Comparison of ENCODE assay signal across 11 cellular contexts in the genomic region with DNA sequence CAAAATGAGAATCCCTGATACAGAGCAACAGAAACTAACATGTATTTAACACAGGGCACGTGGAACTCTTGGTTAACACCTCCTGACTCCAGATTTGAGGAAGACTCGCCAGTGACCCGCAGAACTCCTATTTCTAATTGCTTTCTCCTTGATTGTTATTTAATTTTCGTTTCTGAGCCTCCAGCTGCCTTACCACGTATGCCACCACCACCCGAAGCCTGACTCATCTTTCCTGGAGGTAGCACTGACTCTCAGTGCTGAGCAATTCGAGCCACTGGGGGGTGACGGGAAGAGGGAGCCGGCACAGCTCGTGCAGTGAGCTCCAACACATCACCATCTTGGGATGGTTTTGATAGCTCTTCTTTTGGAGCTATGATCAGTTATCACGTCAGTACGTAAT.
DNase-seq lines count a peak whose midpoint lies in the region; ATAC-seq and TF ChIP-seq lines count a peak whose summit lies in the region.
"Had no signal": no experiment of that assay in that cellular context is flagged by ENCODE, and none has a peak within 500 bp of the region (broad histone marks: within the 10 kb centered on the region; RNA-seq: fewer than 3 reads in every experiment).

No MANE protein-coding gene starts in this region.

- no peak for TF ChIP-seq EP300 in gastroesophageal sphincter (IDR thresholded peaks at IDR 0.05)

- peak overlapping the region in 2 of 4 donors; percentile 16 for H3K27ac ChIP-seq in gastroesophageal sphincter
- H3K27ac ChIP-seq: cardiac muscle cell had no signal

- intact Hi-C loops in activated CD4-positive, alpha-beta T cell treated with anti-CD3 and anti-CD28 coated beads, Interleukin-2, amount 10 ng/mL, durations not matched to agents 24 days and 14 days (cut with micrococcal nuclease), result no loop called here

- H3K4me1 ChIP-seq in gastroesophageal sphincter, result peaks cover 0 to 12% (median 0%) of the 10 kb centered on the region in 3 donors
- H3K4me1 ChIP-seq: upper lobe of left lung had no signal

- H3K9me3 ChIP-seq in gastroesophageal sphincter, result peaks cover 0 to 4% (median 0%) of the 10 kb centered on the region in 3 donors
- H3K9me3 ChIP-seq: upper lobe of left lung had no signal

- H3K4me1 Mint-ChIP-seq in activated CD4-positive, alpha-beta T cell treated with anti-CD3 and anti-CD28 coated beads, Interleukin-2, amount 10 ng/mL, durations not matched to agents 24 days and 14 days, result peaks cover 2% of the 10 kb centered on the region

- ATAC-seq in gastroesophageal sphincter, result peak; percentile 62

- WGBS in gastroesophageal sphincter (ENCODE audit: low coverage in 1 of 2), 2 donors, result 42 to 64% methylated on average over 7 of the region's 12 CpGs

- DNase-seq in activated T-cell treated with anti-CD3 and anti-CD28 coated beads for 48 hours (ENCODE audit: low read depth), result peak; percentile 16
- DNase-seq in activated T-cell treated with anti-CD3 and anti-CD28 coated beads for 4 hours, result no peak
- peak; percentile 18 for DNase-seq in NB4 (ENCODE audit: low read depth)
- DNase-seq in stimulated activated CD8-positive, alpha-beta memory T cell treated with anti-CD3 and anti-CD28 coated beads, Interleukin-4, amount 100 ng/mL, for 48 hours, result peak; percentile 47
- DNase-seq in GDM1 (lab: John Stamatoyannopoulos, UW), result no peak
- no peak for DNase-seq in inferior parietal cortex (ENCODE audit: extremely low spot score)
- no peak for DNase-seq in activated CD4-positive, alpha-beta T cell treated with anti-CD3 and anti-CD28 coated beads, Interleukin-2, amount 10 ng/mL, durations not matched to agents 24 days and 14 days
- DNase-seq: upper lobe of left lung had no signal

- H3K36me3 Mint-ChIP-seq in activated CD4-positive, alpha-beta T cell treated with anti-CD3 and anti-CD28 coated beads, Interleukin-2, amount 10 ng/mL, durations not matched to agents 24 days and 14 days (ENCODE audit: low read depth), result no peaks in the 10 kb centered on the region

- H3K27me3 Mint-ChIP-seq in activated CD4-positive, alpha-beta T cell treated with anti-CD3 and anti-CD28 coated beads, Interleukin-2, amount 10 ng/mL, durations not matched to agents 24 days and 14 days, result peaks cover 7% of the 10 kb centered on the region

- H3K4me3 ChIP-seq in NB4 (ENCODE audit: low read depth, low read length) (no peak overlapping the region), gastroesophageal sphincter (no peak overlapping the region)
- H3K4me3 ChIP-seq: cardiac muscle cell, upper lobe of left lung had no signal

- H3K9me3 Mint-ChIP-seq in activated CD4-positive, alpha-beta T cell treated with anti-CD3 and anti-CD28 coated beads, Interleukin-2, amount 10 ng/mL, durations not matched to agents 24 days and 14 days, result peaks cover 4% of the 10 kb centered on the region
- H3K9me3 Mint-ChIP-seq: activated T-helper 1 cell treated with anti-CD3 and anti-CD28 coated beads, Interleukin-12 subunit alpha, Interleukin-12 subunit beta, Interleukin-2, Interleukin-4 antibody, amounts not matched to agents 30 ng/mL and 10 ng/mL and 1 ng/mL, durations not matched to agents 14 hours and 24 hours and 36 hours had no signal

- no peak for TF ChIP-seq CTCF in NB4 (IDR thresholded peaks at IDR 0.05; ENCODE audit: low read depth, low read length)
- TF ChIP-seq CTCF in gastroesophageal sphincter (IDR thresholded peaks at IDR 0.05), result no peak

- no peak for TF ChIP-seq POLR2A in NB4 (IDR thresholded peaks at IDR 0.05; ENCODE audit: extremely low read depth, insufficient read length)
- no peak for TF ChIP-seq POLR2A in gastroesophageal sphincter (IDR thresholded peaks at IDR 0.05)

- H3K4me3 Mint-ChIP-seq in activated CD4-positive, alpha-beta T cell treated with anti-CD3 and anti-CD28 coated beads, Interleukin-2, amount 10 ng/mL, durations not matched to agents 24 days and 14 days, result no peak overlapping the region
- H3K4me3 Mint-ChIP-seq: activated T-helper 1 cell treated with anti-CD3 and anti-CD28 coated beads, Interleukin-12 subunit alpha, Interleukin-12 subunit beta, Interleukin-2, Interleukin-4 antibody, amounts not matched to agents 30 ng/mL and 10 ng/mL and 1 ng/mL, durations not matched to agents 14 hours and 24 hours and 36 hours had no signal

- no peaks in the 10 kb centered on the region for H3K36me3 ChIP-seq in gastroesophageal sphincter
- H3K36me3 ChIP-seq: cardiac muscle cell, upper lobe of left lung had no signal

- H3K27me3 ChIP-seq in gastroesophageal sphincter, result peaks cover 16% of the 10 kb centered on the region
- H3K27me3 ChIP-seq: cardiac muscle cell had no signal

- no peak overlapping the region for H3K27ac Mint-ChIP-seq in activated CD4-positive, alpha-beta T cell treated with anti-CD3 and anti-CD28 coated beads, Interleukin-2, amount 10 ng/mL, durations not matched to agents 24 days and 14 days
- H3K27ac Mint-ChIP-seq: activated T-helper 1 cell treated with anti-CD3 and anti-CD28 coated beads, Interleukin-12 subunit alpha, Interleukin-12 subunit beta, Interleukin-2, Interleukin-4 antibody, amounts not matched to agents 30 ng/mL and 10 ng/mL and 1 ng/mL, durations not matched to agents 14 hours and 24 hours and 36 hours had no signal

Comparison
In these comparisons a context has a peak if more than half of its experiments do, and no peak if none do; other contexts are left out.
1. DNase-seq: peak in activated T-cell treated with anti-CD3 and anti-CD28 coated beads for 48 hours (single experiment), NB4 (single experiment) and stimulated activated CD8-positive, alpha-beta memory T cell treated with anti-CD3 and anti-CD28 coated beads, Interleukin-4, amount 100 ng/mL, for 48 hours (single experiment); none in activated T-cell treated with anti-CD3 and anti-CD28 coated beads for 4 hours (single experiment), GDM1 (single experiment), inferior parietal cortex (single experiment) and activated CD4-positive, alpha-beta T cell treated with anti-CD3 and anti-CD28 coated beads, Interleukin-2, amount 10 ng/mL, durations not matched to agents 24 days and 14 days (single experiment).